Comparison of ENCODE assay signal across 17 cellular contexts in genomic region chr3:71429610-71429988, GRCh38.
DNase-seq lines count a peak whose midpoint lies in the region; ATAC-seq and TF ChIP-seq lines count a peak whose summit lies in the region.
"Had no signal": no experiment of that assay in that cellular context is flagged by ENCODE, and none has a peak within 500 bp of the region (broad histone marks: within the 10 kb centered on the region; RNA-seq: fewer than 3 reads in every experiment).

No MANE protein-coding gene starts in this region.

- peak overlapping the region; percentile 83 for H3K27ac ChIP-seq in RWPE2 (ENCODE audit: poor library complexity, severe bottlenecking)
- H3K27ac ChIP-seq in esophagus squamous epithelium, result peak overlapping the region in 3 of 4 donors; percentile 65 to 79 (median 76)
- H3K27ac ChIP-seq in dorsolateral prefrontal cortex, result peak overlapping the region in 3 of 59 donors; percentile 19 to 31 (median 21)

- intact Hi-C loops in esophagus squamous epithelium (cut with DNase I) (no loop called here), dorsolateral prefrontal cortex (cut with DNase I) (no loop called here)

- no peak for ATAC-seq in RWPE2 (ENCODE audit: low read depth)

- peaks cover 26% of the 10 kb centered on the region for H3K36me3 Mint-ChIP-seq in type B pancreatic cell

- TF ChIP-seq POLR2A in esophagus squamous epithelium (IDR thresholded peaks at IDR 0.05), result no peak

- DNase-seq in stimulated activated CD4-positive, alpha-beta T cell treated with anti-CD3 and anti-CD28 coated beads, Interleukin-1b, Interleukin-23, amount 100 ng/mL, for 48 hours, result peak; percentile 34
- DNase-seq in stimulated activated CD4-positive, alpha-beta T cell treated with anti-CD3 and anti-CD28 coated beads, Interleukin-2, amount 100 ng/mL, for 24 hours, result no peak
- DNase-seq in RWPE2 (ENCODE audit: low spot score) (no peak), esophagus squamous epithelium (lab: John Stamatoyannopoulos, UW) (no peak), type B pancreatic cell (ENCODE audit: extremely low spot score, unreplicated experiment) (no peak), cerebellum (ENCODE audit: low spot score) (no peak), dorsolateral prefrontal cortex (no peak)
- DNase-seq: activated CD4-positive, CD25-positive, alpha-beta regulatory T cell; activated CD8-positive, alpha-beta memory T cell treated with anti-CD3 and anti-CD28 coated beads, Interleukin-2, amount 50 U/mL, for 48 hours; DMS153; foreskin melanocyte; MM.1S; NCI-H1694 treated with DMSO at 0.1 percent for 48 hours; right lobe of liver; SHP77 had no signal

- H3K4me3 ChIP-seq in RWPE2 (ENCODE audit: severe bottlenecking) (no peak overlapping the region), esophagus squamous epithelium (no peak overlapping the region), dorsolateral prefrontal cortex (peak overlapping the region in 9 of 59 donors; percentile 0 to 31 (median 10))
- H3K4me3 ChIP-seq: mucosa of descending colon had no signal

- H3K4me3 Mint-ChIP-seq in type B pancreatic cell, result no peak overlapping the region
- H3K4me3 Mint-ChIP-seq: T-helper 1 cell treated with Interleukin-12 subunit alpha and Interleukin-12 subunit beta and Interleukin-4 antibody, amounts not matched to agents 30 μg/mL and 1 μg/mL, for 36 hours had no signal

- no peaks in the 10 kb centered on the region for H3K27me3 ChIP-seq in RWPE2 (ENCODE audit: insufficient read depth, poor library complexity, severe bottlenecking)
- no peaks in the 10 kb centered on the region for H3K27me3 ChIP-seq in esophagus squamous epithelium
- H3K27me3 ChIP-seq in dorsolateral prefrontal cortex, result no peaks in the 10 kb centered on the region
- H3K27me3 ChIP-seq: right lobe of liver had no signal

- H3K4me1 ChIP-seq in RWPE2 (ENCODE audit: insufficient read depth, poor library complexity, severe bottlenecking) (peaks cover 68% of the 10 kb centered on the region), esophagus squamous epithelium (peaks cover 30 to 77% (median 36%) of the 10 kb centered on the region in 3 donors)

- WGBS in esophagus squamous epithelium, 2 donors, result 34 to 45% methylated on average over 5 of the region's 5 CpGs

- H3K9me3 ChIP-seq in RWPE2 (ENCODE audit: severe bottlenecking) (no peaks in the 10 kb centered on the region), esophagus squamous epithelium (no peaks in the 10 kb centered on the region)
- H3K9me3 ChIP-seq: mucosa of descending colon, right lobe of liver had no signal

- H3K27ac Mint-ChIP-seq in type B pancreatic cell, result peak overlapping the region; percentile 84
- H3K27ac Mint-ChIP-seq: T-helper 1 cell treated with Interleukin-12 subunit alpha and Interleukin-12 subunit beta and Interleukin-4 antibody, amounts not matched to agents 30 μg/mL and 1 μg/mL, for 36 hours had no signal

- TF ChIP-seq CTCF in RWPE2 (IDR thresholded peaks at IDR 0.05; ENCODE audit: poor library complexity, severe bottlenecking) (no peak), esophagus squamous epithelium (IDR thresholded peaks at IDR 0.05) (no peak), type B pancreatic cell (conservative IDR thresholded peaks at IDR 0.05) (no peak), dorsolateral prefrontal cortex (IDR thresholded peaks at IDR 0.05 in 54 of 56, conservative IDR thresholded peaks at IDR 0.05 in 2 of 56; ENCODE audit: low read depth in 1 of 56, partially characterized antibody in 56 of 56) (no peak)

- H3K4me1 Mint-ChIP-seq in type B pancreatic cell (ENCODE audit: unreplicated experiment), result peaks cover 45% of the 10 kb centered on the region

- H3K9me3 Mint-ChIP-seq in type B pancreatic cell, result peaks cover 9% of the 10 kb centered on the region

- H3K27me3 Mint-ChIP-seq in type B pancreatic cell, result no peaks in the 10 kb centered on the region

- H3K36me3 ChIP-seq in RWPE2 (ENCODE audit: low read depth) (no peaks in the 10 kb centered on the region), esophagus squamous epithelium (no peaks in the 10 kb centered on the region)
- H3K36me3 ChIP-seq: right lobe of liver had no signal
